ENCODE assay signal across 30 cellular contexts in the genomic region with DNA sequence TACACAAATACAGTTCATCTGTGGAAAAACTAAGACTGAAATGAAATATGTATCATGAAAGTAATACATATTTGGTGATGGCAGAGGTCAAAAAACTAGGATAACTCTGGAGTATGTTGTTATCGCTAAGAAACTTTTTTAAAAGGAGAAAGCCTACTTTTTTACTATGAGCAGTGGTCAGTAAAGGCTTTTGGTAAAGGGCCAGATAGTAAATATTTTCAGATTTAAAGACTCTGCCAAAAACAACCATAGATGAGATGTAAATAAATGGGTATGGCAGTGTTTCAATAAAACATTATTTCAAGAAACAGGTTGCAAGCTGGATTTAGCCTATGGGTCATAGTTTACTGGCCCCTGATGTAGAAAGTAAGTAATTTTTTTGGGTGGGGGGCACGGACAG.
DNase-seq lines count a peak whose midpoint lies in the region; ATAC-seq, FAIRE-seq and TF ChIP-seq lines count a peak whose summit lies in the region.
"Had no signal": no experiment of that assay in that cellular context is flagged by ENCODE, and none has a peak within 500 bp of the region (broad histone marks: within the 10 kb centered on the region; RNA-seq: fewer than 3 reads in every experiment).

No MANE protein-coding gene starts in this region.

- H3K79me1 ChIP-seq in H1 (ENCODE audit: low read depth, low read length), result no peaks in the 10 kb centered on the region

- TF ChIP-seq CTCF in left ventricle myocardium inferior (IDR thresholded peaks at IDR 0.05; ENCODE audit: borderline replicate concordance) (no peak), heart right ventricle (IDR thresholded peaks at IDR 0.05) (no peak), H1 (IDR thresholded peaks at IDR 0.05; ENCODE audit: control extremely low read depth in 1 of 3, insufficient read depth in 1 of 3, low read depth in 1 of 3, low read length in 3 of 3) (no peak), osteoblast (IDR thresholded peaks at IDR 0.05; ENCODE audit: extremely low read depth, low read depth, low read length) (no peak), transverse colon (IDR thresholded peaks at IDR 0.05) (no peak)

- H2BK120ac ChIP-seq in H1 (replicated peaks; ENCODE audit: low read depth, low read length), result no peak overlapping the region

- in situ Hi-C loops in transverse colon (cut with MboI; ENCODE audit: low pct_ligation_motif_present in 1 of 4, low pct_unique_long_range_greater_than_20kb in 1 of 4, low sequenced_read_pairs in 3 of 4), result loop anchor here in 1 of 4 donors (25.0 kb wide), 1 partner anchor 175 kb away; no protein-coding TSS in a partner anchor

- peaks cover 10% of the 10 kb centered on the region for H3K4me1 Mint-ChIP-seq in activated CD4-positive, alpha-beta T cell treated with anti-CD3 and anti-CD28 coated beads, Interleukin-2, amount 10 ng/mL, durations not matched to agents 24 days and 14 days

- peak overlapping the region; percentile 64 for H3K27ac ChIP-seq in left ventricle myocardium inferior (replicated peaks)
- peak overlapping the region in 2 of 10 donors; percentile 33 to 42 for H3K27ac ChIP-seq in heart right ventricle
- H3K27ac ChIP-seq in H1 (ENCODE audit: low read depth, low read length), result no peak overlapping the region
- H3K27ac ChIP-seq in osteoblast (ENCODE audit: low read depth, low read length), result peak overlapping the region; percentile 66
- peak overlapping the region; percentile 5 to 63 (median 44) for H3K27ac ChIP-seq in transverse colon
- H3K27ac ChIP-seq: right lobe of liver had no signal

- no peak overlapping the region for H4K8ac ChIP-seq in H1 (ENCODE audit: extremely low read depth, insufficient read depth, low read length)

- no peak overlapping the region for H2BK5ac ChIP-seq in H1 (ENCODE audit: low read depth, low read length)

- no peaks in the 10 kb centered on the region for H3K27me3 ChIP-seq in left ventricle myocardium inferior (ENCODE audit: low read depth)
- H3K27me3 ChIP-seq in heart right ventricle, result no peaks in the 10 kb centered on the region
- H3K27me3 ChIP-seq in H1 (replicated peaks in 1 of 4; ENCODE audit: control insufficient read depth in 3 of 4, extremely low read depth in 1 of 4, insufficient read depth in 3 of 4, low read length in 3 of 4), result no peaks in the 10 kb centered on the region
- no peaks in the 10 kb centered on the region for H3K27me3 ChIP-seq in osteoblast (ENCODE audit: insufficient read depth, low read length)
- no peaks in the 10 kb centered on the region for H3K27me3 ChIP-seq in transverse colon
- H3K27me3 ChIP-seq: right lobe of liver, uterus had no signal

- no peak overlapping the region for H2AK5ac ChIP-seq in H1 (ENCODE audit: low read depth, low read length)

- POLR2A ChIA-PET in H1 (lab: Charles Lee; ENCODE audit: partially characterized antibody), result no interaction called here

- no peaks in the 10 kb centered on the region for H3K27me3 Mint-ChIP-seq in activated CD4-positive, alpha-beta T cell treated with anti-CD3 and anti-CD28 coated beads, Interleukin-2, amount 10 ng/mL, durations not matched to agents 24 days and 14 days
- H3K27me3 Mint-ChIP-seq: activated naive CD8-positive, alpha-beta T cell; activated T-cell treated with anti-CD3 and anti-CD28 coated beads, Interleukin-2, amount 50 U/mL, for 24 hours; dendritic cell treated with granulocyte-macrophage colony-stimulating factor and Interleukin-4, amounts not matched to agents 40 ng/mL and 50 ng/mL, for 4 days had no signal

- H3K9me3 Mint-ChIP-seq in activated CD4-positive, alpha-beta T cell treated with anti-CD3 and anti-CD28 coated beads, Interleukin-2, amount 10 ng/mL, durations not matched to agents 24 days and 14 days, result peaks cover 11% of the 10 kb centered on the region
- H3K9me3 Mint-ChIP-seq: activated T-cell treated with anti-CD3 and anti-CD28 coated beads, Interleukin-2, amount 50 U/mL, for 24 hours; dendritic cell treated with granulocyte-macrophage colony-stimulating factor and Interleukin-4, amounts not matched to agents 40 ng/mL and 50 ng/mL, for 4 days; stimulated activated effector memory CD8-positive, alpha-beta T cell treated with anti-CD3 and anti-CD28 coated beads, Interleukin-12 subunit alpha, Interleukin-12 subunit beta, amount 100 ng/mL, for 72 hours had no signal

- H2BK15ac ChIP-seq in H1 (ENCODE audit: low read length), result 0 out of 2 replicates have a peak overlapping the region, but pooled peaks have one; percentile 14

- no peak overlapping the region for H3K18ac ChIP-seq in H1 (ENCODE audit: extremely low read depth, low read length)

- H3K14ac ChIP-seq in H1 (ENCODE audit: insufficient read length), result no peak overlapping the region

- H4K91ac ChIP-seq in H1 (replicated peaks; ENCODE audit: insufficient read length, low read length), result no peak overlapping the region

- no peak overlapping the region for H3K56ac ChIP-seq in H1 (replicated peaks; ENCODE audit: insufficient read length, low read depth, low read length)

- no peak overlapping the region for H3K4ac ChIP-seq in H1 (replicated peaks; ENCODE audit: insufficient read length, low read depth, low read length)

- H3K36me3 ChIP-seq in left ventricle myocardium inferior (no peaks in the 10 kb centered on the region), heart right ventricle (no peaks in the 10 kb centered on the region), H1 (ENCODE audit: control insufficient read depth in 2 of 4, insufficient read depth in 4 of 4, low read length in 3 of 4) (no peaks in the 10 kb centered on the region), osteoblast (ENCODE audit: insufficient read depth, low read length) (no peaks in the 10 kb centered on the region), transverse colon (no peaks in the 10 kb centered on the region)
- H3K36me3 ChIP-seq: right lobe of liver, uterus had no signal

- H2AFZ ChIP-seq in H1 (ENCODE audit: low read length) (no peak overlapping the region), osteoblast (ENCODE audit: low read length) (no peak overlapping the region)

- no peak overlapping the region for H3K4me2 ChIP-seq in H1 (ENCODE audit: insufficient read depth in 1 of 2, low read depth in 2 of 2, low read length in 2 of 2)
- H3K4me2 ChIP-seq in osteoblast (ENCODE audit: insufficient read depth, low read length), result no peak overlapping the region

- no peak overlapping the region for H3K4me3 Mint-ChIP-seq in activated CD4-positive, alpha-beta T cell treated with anti-CD3 and anti-CD28 coated beads, Interleukin-2, amount 10 ng/mL, durations not matched to agents 24 days and 14 days
- H3K4me3 Mint-ChIP-seq: activated naive CD8-positive, alpha-beta T cell; activated T-cell treated with anti-CD3 and anti-CD28 coated beads, Interleukin-2, amount 50 U/mL, for 24 hours; dendritic cell treated with granulocyte-macrophage colony-stimulating factor and Interleukin-4, amounts not matched to agents 40 ng/mL and 50 ng/mL, for 4 days; IgD-negative memory B cell; stimulated activated effector memory CD8-positive, alpha-beta T cell treated with anti-CD3 and anti-CD28 coated beads, Interleukin-12 subunit alpha, Interleukin-12 subunit beta, amount 100 ng/mL, for 72 hours; T-helper 1 cell treated with Interleukin-12 subunit alpha and Interleukin-12 subunit beta and Interleukin-4 antibody, amounts not matched to agents 30 μg/mL and 1 μg/mL, for 36 hours had no signal

- no peaks in the 10 kb centered on the region for H4K20me1 ChIP-seq in H1 (replicated peaks in 1 of 2; ENCODE audit: control insufficient read depth in 1 of 2, insufficient read depth in 2 of 2, low read length in 2 of 2)
- no peaks in the 10 kb centered on the region for H4K20me1 ChIP-seq in osteoblast (ENCODE audit: insufficient read depth, low read length)

- intact Hi-C loops in left ventricle myocardium inferior (cut with micrococcal nuclease), result loop anchor here (10.0 kb wide), 2 partner anchors 72 to 172 kb away; no protein-coding TSS in a partner anchor
- intact Hi-C loops in heart right ventricle (cut with DNase I), result loop anchor here in 5 of 10 donors (10.0 kb wide), 4 partner anchors 58 to 182 kb away; partner anchors contain the start of gene TGFBR2 (in 1 of the 5)
- intact Hi-C loops in transverse colon (cut with DNase I; ENCODE audit: low total_unique reads), result loop anchor here (10.0 kb wide), 1 partner anchor 172 kb away; no protein-coding TSS in a partner anchor
- intact Hi-C loops in activated CD4-positive, alpha-beta T cell treated with anti-CD3 and anti-CD28 coated beads, Interleukin-2, amount 10 ng/mL, durations not matched to agents 24 days and 14 days (cut with micrococcal nuclease), result loop anchor here (5.0 kb wide), 1 partner anchor 35 kb away; no protein-coding TSS in a partner anchor

- no peak overlapping the region for H2BK12ac ChIP-seq in H1 (ENCODE audit: low read depth, low read length)

- DNase-seq in left ventricle myocardium inferior, result no peak
- no peak for DNase-seq in heart right ventricle
- DNase-seq in H1 (ENCODE audit: low read depth in 1 of 2, low spot score in 2 of 2), result no peak
- no peak for DNase-seq in osteoblast (ENCODE audit: insufficient read length, low spot score, missing footprints)
- no peak for DNase-seq in transverse colon
- DNase-seq in activated CD4-positive, alpha-beta T cell treated with anti-CD3 and anti-CD28 coated beads, Interleukin-2, amount 10 ng/mL, durations not matched to agents 24 days and 14 days, result no peak
- DNase-seq in stimulated activated CD4-positive, alpha-beta T cell treated with anti-CD3 and anti-CD28 coated beads, Interleukin-4, amount 100 ng/mL, for 24 hours, result no peak
- no peak for DNase-seq in amygdala (lab: John Stamatoyannopoulos, UW)
- DNase-seq: 8988T; activated CD4-positive, CD25-positive, alpha-beta regulatory T cell; activated effector memory CD4-positive, alpha-beta T cell treated with anti-CD3 and anti-CD28 coated beads, Interleukin-2, amount 50 U/mL, for 16 hours; activated T-cell treated with anti-CD3 and anti-CD28 coated beads, Interleukin-2, amount 50 U/mL, for 24 hours; Calu3; central memory CD4-positive, alpha-beta T cell; DMS79 treated with DMSO at 0.1 percent for 48 hours; GF-D8; HCEC 1CT; NCI-H1048; NCI-H1694; NCI-H446; NCI-H82; right lobe of liver; RPMI8226; uterus had no signal

- H2BK20ac ChIP-seq in H1 (ENCODE audit: low read length), result no peak overlapping the region

- no peaks in the 10 kb centered on the region for H3K36me3 Mint-ChIP-seq in activated CD4-positive, alpha-beta T cell treated with anti-CD3 and anti-CD28 coated beads, Interleukin-2, amount 10 ng/mL, durations not matched to agents 24 days and 14 days (ENCODE audit: low read depth)
- H3K36me3 Mint-ChIP-seq: activated naive CD8-positive, alpha-beta T cell; IgD-negative memory B cell; stimulated activated effector memory CD8-positive, alpha-beta T cell treated with anti-CD3 and anti-CD28 coated beads, Interleukin-12 subunit alpha, Interleukin-12 subunit beta, amount 100 ng/mL, for 72 hours had no signal

- no peak overlapping the region for H3K23ac ChIP-seq in H1 (ENCODE audit: insufficient read length)

- no peak for TF ChIP-seq POLR2A in H1 (IDR thresholded peaks at IDR 0.05; ENCODE audit: control extremely low read depth in 1 of 2, low read depth in 2 of 2, low read length in 2 of 2)
- TF ChIP-seq POLR2A in transverse colon (IDR thresholded peaks at IDR 0.05), result no peak

- CTCF ChIA-PET in H1 (lab: Charles Lee; ENCODE audit: partially characterized antibody), result no interaction called here

- no peak for TF ChIP-seq RAD21 in H1 (IDR thresholded peaks at IDR 0.05 in 1 of 2, conservative IDR thresholded peaks at IDR 0.05 in 1 of 2; ENCODE audit: low read depth in 2 of 2, low read length in 2 of 2)

- 38 to 89% methylated on average over 2 of the region's 2 CpGs for WGBS in heart right ventricle, 2 donors
- WGBS in H1 (ENCODE audit: extremely low coverage in 1 of 2, insufficient coverage in 1 of 2, insufficient read length in 1 of 2, insufficient replicate concordance in 2 of 2, low coverage in 1 of 2, low lambda C conversion rate in 2 of 2, missing lambda C conversion rate in 1 of 2), 2 experiments, result 91% methylated on average over 2 of the region's 2 CpGs; no CpG with 5 or more reads in 1 of the 2 experiments
- WGBS in transverse colon (ENCODE audit: low coverage in 1 of 2), 2 donors, result 45 to 48% methylated on average over 2 of the region's 2 CpGs

- TF ChIP-seq EP300 in H1 (IDR thresholded peaks at IDR 0.05; ENCODE audit: borderline replicate concordance in 1 of 2, low read depth in 2 of 2, low read length in 2 of 2) (no peak), transverse colon (IDR thresholded peaks at IDR 0.05; ENCODE audit: low read depth) (no peak)

- no peak overlapping the region for H3K27ac Mint-ChIP-seq in activated CD4-positive, alpha-beta T cell treated with anti-CD3 and anti-CD28 coated beads, Interleukin-2, amount 10 ng/mL, durations not matched to agents 24 days and 14 days
- H3K27ac Mint-ChIP-seq: activated T-cell treated with anti-CD3 and anti-CD28 coated beads, Interleukin-2, amount 50 U/mL, for 24 hours; IgD-negative memory B cell; stimulated activated effector memory CD8-positive, alpha-beta T cell treated with anti-CD3 and anti-CD28 coated beads, Interleukin-12 subunit alpha, Interleukin-12 subunit beta, amount 100 ng/mL, for 72 hours; T-helper 1 cell treated with Interleukin-12 subunit alpha and Interleukin-12 subunit beta and Interleukin-4 antibody, amounts not matched to agents 30 μg/mL and 1 μg/mL, for 36 hours had no signal

- FAIRE-seq in H1 (lab: Jason Lieb, UNC), result no peak
- FAIRE-seq: astrocyte had no signal

- no peak for ATAC-seq in heart right ventricle
- ATAC-seq: stimulated activated effector memory CD8-positive, alpha-beta T cell treated with anti-CD3 and anti-CD28 coated beads, Interleukin-12 subunit alpha, Interleukin-12 subunit beta, amount 100 ng/mL, for 72 hours had no signal

- H3K4me3 ChIP-seq in left ventricle myocardium inferior, result no peak overlapping the region
- H3K4me3 ChIP-seq in heart right ventricle, result no peak overlapping the region
- H3K4me3 ChIP-seq in H1 (ENCODE audit: extremely low read depth in 1 of 4, insufficient read depth in 2 of 4, low read depth in 3 of 4, low read length in 4 of 4), result no peak overlapping the region
- no peak overlapping the region for H3K4me3 ChIP-seq in osteoblast (ENCODE audit: insufficient read depth, low read length)
- no peak overlapping the region for H3K4me3 ChIP-seq in transverse colon
- H3K4me3 ChIP-seq: right lobe of liver, uterus had no signal

- peaks cover 24% of the 10 kb centered on the region for H3K4me1 ChIP-seq in left ventricle myocardium inferior
- peaks cover 0 to 22% (median 6%) of the 10 kb centered on the region in 9 donors for H3K4me1 ChIP-seq in heart right ventricle
- H3K4me1 ChIP-seq in H1 (replicated peaks in 1 of 4; ENCODE audit: control insufficient read depth in 3 of 4, insufficient read depth in 4 of 4, low read length in 3 of 4), result peaks cover 0 to 2% (median 0%) of the 10 kb centered on the region in 4 experiments; a peak in 1 of 7 replicates
- peaks cover 25% of the 10 kb centered on the region for H3K4me1 ChIP-seq in osteoblast (ENCODE audit: insufficient read depth, low read length)
- peaks cover 0 to 17% (median 3%) of the 10 kb centered on the region in 4 donors for H3K4me1 ChIP-seq in transverse colon
- H3K4me1 ChIP-seq: uterus had no signal

- no peaks in the 10 kb centered on the region for H3K23me2 ChIP-seq in H1 (ENCODE audit: low read depth, low read length)

- H3K9ac ChIP-seq in H1 (replicated peaks in 1 of 4; ENCODE audit: extremely low read depth in 1 of 4, low read depth in 3 of 4, low read length in 3 of 4), result no peak overlapping the region

- H3K79me2 ChIP-seq in H1 (ENCODE audit: control insufficient read depth in 1 of 2, insufficient read depth in 2 of 2, low read length in 2 of 2) (no peaks in the 10 kb centered on the region), osteoblast (ENCODE audit: insufficient read depth, low read length) (no peaks in the 10 kb centered on the region)

- H4K5ac ChIP-seq in H1 (ENCODE audit: insufficient read length, low read depth, low read length), result no peak overlapping the region

- H3K9me3 ChIP-seq in left ventricle myocardium inferior (replicated peaks), result no peaks in the 10 kb centered on the region
- H3K9me3 ChIP-seq in heart right ventricle, result no peaks in the 10 kb centered on the region
- H3K9me3 ChIP-seq in H1 (ENCODE audit: insufficient read depth in 2 of 2, low read depth in 1 of 2, low read length in 1 of 2), result no peaks in the 10 kb centered on the region
- no peaks in the 10 kb centered on the region for H3K9me3 ChIP-seq in osteoblast (ENCODE audit: low read depth, low read length)
- no peaks in the 10 kb centered on the region for H3K9me3 ChIP-seq in transverse colon
- H3K9me3 ChIP-seq: right lobe of liver, uterus had no signal
